30 cellular contexts compared by ENCODE assay signal in the genomic region with DNA sequence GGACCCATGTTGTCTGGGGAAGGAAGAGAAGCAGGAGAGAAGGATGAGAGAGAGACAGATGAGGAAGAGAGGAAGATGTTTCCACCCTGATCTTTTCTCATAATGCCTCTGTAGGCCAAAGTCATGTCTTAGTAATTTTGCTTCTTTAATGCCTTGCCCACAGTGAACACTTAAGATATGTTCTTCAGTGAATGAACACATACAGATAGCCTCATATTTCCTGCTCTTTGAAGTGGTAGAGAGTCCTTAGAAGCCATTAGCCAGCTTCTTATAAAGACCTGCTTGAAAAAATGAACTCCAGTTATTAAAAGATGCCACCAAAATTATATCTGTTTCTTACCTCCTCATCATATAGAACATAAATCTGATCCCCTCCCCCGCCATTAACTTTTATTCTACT.
"Had no signal": no experiment of that assay in that cellular context is flagged by ENCODE, and none has a peak within 500 bp of the region (broad histone marks: within the 10 kb centered on the region; RNA-seq: fewer than 3 reads in every experiment).

No MANE protein-coding gene starts in this region.

- ATAC-seq: left colon; natural killer cell; pancreas; right cardiac atrium; sciatic nerve; stimulated activated naive B cell treated with anti-CD40 and anti-IgM and Interleukin-4, amounts not matched to agents 10 μg/mL and 1 μg/mL and 100 μg/mL, for 72 hours had no signal

- H3K4me3 Mint-ChIP-seq: immature natural killer cell; mesothelial cell of epicardium; naive B cell; natural killer cell; nephron progenitor cell; neural progenitor cell; stimulated activated naive B cell treated with anti-CD40 and anti-IgM and Interleukin-4, amounts not matched to agents 10 μg/mL and 1 μg/mL and 100 μg/mL, for 72 hours; stimulated activated naive CD8-positive, alpha-beta T cell treated with anti-CD3 and anti-CD28 coated beads, Interleukin-15, Interleukin-2, amounts not matched to agents 100 ng/mL and 50 ng/mL, for 24 hours; type B pancreatic cell had no signal

- H3K9me3 ChIP-seq: left ventricle myocardium inferior, neutrophil, pancreas, prostate gland, tibial nerve, uterus had no signal

- H3K27ac ChIP-seq: left ventricle myocardium inferior, neural progenitor cell, neutrophil, pancreas, prostate gland, skin epidermis, tibial nerve, uterus had no signal

- H2AFZ ChIP-seq: neural progenitor cell had no signal

- H3K36me3 ChIP-seq: left ventricle myocardium inferior, neural progenitor cell, neutrophil, pancreas, prostate gland, tibial nerve, uterus had no signal

- H3K9me3 Mint-ChIP-seq: immature natural killer cell, natural killer cell, neural progenitor cell, type B pancreatic cell had no signal

- H3K4me3 ChIP-seq: left ventricle myocardium inferior, lung, neural progenitor cell, pancreas, prostate gland, skin epidermis, tibial nerve, uterus had no signal

- H3K4me2 ChIP-seq: neural progenitor cell had no signal

- H3K4me1 Mint-ChIP-seq: immature natural killer cell; naive B cell; natural killer cell; stimulated activated naive B cell treated with anti-CD40 and anti-IgM and Interleukin-4, amounts not matched to agents 10 μg/mL and 1 μg/mL and 100 μg/mL, for 72 hours had no signal

- H3K27ac Mint-ChIP-seq: immature natural killer cell; mesothelial cell of epicardium; naive B cell; natural killer cell; nephron progenitor cell; stimulated activated naive B cell treated with anti-CD40 and anti-IgM and Interleukin-4, amounts not matched to agents 10 μg/mL and 1 μg/mL and 100 μg/mL, for 72 hours; stimulated activated naive CD8-positive, alpha-beta T cell treated with anti-CD3 and anti-CD28 coated beads, Interleukin-15, Interleukin-2, amounts not matched to agents 100 ng/mL and 50 ng/mL, for 24 hours; type B pancreatic cell had no signal

- H3K27me3 Mint-ChIP-seq: stimulated activated naive B cell treated with anti-CD40 and anti-IgM and Interleukin-4, amounts not matched to agents 10 μg/mL and 1 μg/mL and 100 μg/mL, for 72 hours; type B pancreatic cell had no signal

- H3K36me3 Mint-ChIP-seq: immature natural killer cell; mesothelial cell of epicardium; natural killer cell; neural progenitor cell; stimulated activated naive B cell treated with anti-CD40 and anti-IgM and Interleukin-4, amounts not matched to agents 10 μg/mL and 1 μg/mL and 100 μg/mL, for 72 hours; type B pancreatic cell had no signal

- DNase-seq: hypothalamus; immature natural killer cell; kidney; left colon; left ventricle myocardium inferior; mesendoderm; naive B cell; natural killer cell; nephron progenitor cell; pancreas; posterior cingulate gyrus; retina; right cardiac atrium; stimulated activated CD4-positive, alpha-beta T cell treated with anti-CD3 and anti-CD28 coated beads, Interleukin-12 subunit alpha, Interleukin-12 subunit beta, amount 100 ng/mL, for 4 hours; stimulated activated CD4-positive, alpha-beta T cell treated with anti-CD3 and anti-CD28 coated beads, Interleukin-15, amount 100 ng/mL, for 24 hours; stimulated activated CD4-positive, alpha-beta T cell treated with anti-CD3 and anti-CD28 coated beads, Interleukin-2, amount 100 ng/mL, for 24 hours; stimulated activated CD4-positive, alpha-beta T cell treated with anti-CD3 and anti-CD28 coated beads, Interleukin-4, amount 100 ng/mL, for 1 hour; stimulated activated naive B cell treated with anti-CD40 and anti-IgM and Interleukin-4, amounts not matched to agents 10 μg/mL and 1 μg/mL and 100 μg/mL, for 72 hours; substantia nigra; uterus had no signal

- H3K9ac ChIP-seq: neural progenitor cell had no signal

- H3K4me1 ChIP-seq: left ventricle myocardium inferior, pancreas, prostate gland, tibial nerve, uterus had no signal

- H3K27me3 ChIP-seq: neural progenitor cell, neutrophil, pancreas, tibial nerve, uterus had no signal
